Comparison of ENCODE assay signal across 1 cellular context in genomic region chr1:112718691-112719418, GRCh38.
TF ChIP-seq lines count a peak whose summit lies in the region.

No MANE protein-coding gene starts in this region.

TF ChIP-seq in HEK293, 187 proteins besides CTCF, POLR2A, EP300 and RAD21 (continued from another document and continues in another):
- TF ChIP-seq PATZ1 (tag by site-specific recombination; IDR thresholded peaks at IDR 0.05), result no peak
- no peak for TF ChIP-seq ZNF335 (tag by site-specific recombination; conservative IDR thresholded peaks at IDR 0.05)
- no peak for TF ChIP-seq HOXC10 (CRISPR knock-in tag; IDR thresholded peaks at IDR 0.05)
- TF ChIP-seq ZNF558 (tag by site-specific recombination; IDR thresholded peaks at IDR 0.05), result no peak
- TF ChIP-seq ZNF561 (tag by site-specific recombination; IDR thresholded peaks at IDR 0.05; ENCODE audit: borderline replicate concordance), result peak; percentile 43; the same call in 1 of the 2 replicates
- TF ChIP-seq PRDM10 (tag by site-specific recombination; IDR thresholded peaks at IDR 0.05), result peak; percentile 66
- no peak for TF ChIP-seq ZSCAN4 (tag by site-specific recombination; IDR thresholded peaks at IDR 0.05)
- TF ChIP-seq ZNF76 (tag by site-specific recombination; IDR thresholded peaks at IDR 0.05; ENCODE audit: borderline replicate concordance, low read depth), result no peak
- TF ChIP-seq ZNF2 (tag by site-specific recombination; IDR thresholded peaks at IDR 0.05), result peak; percentile 78
- TF ChIP-seq ZNF518A (tag by site-specific recombination; conservative IDR thresholded peaks at IDR 0.05; ENCODE audit: low read depth), result no peak
- no peak for TF ChIP-seq ATF2 (tag by site-specific recombination; IDR thresholded peaks at IDR 0.05; ENCODE audit: low read depth)
- no peak for TF ChIP-seq ZBTB44 (tag by site-specific recombination; IDR thresholded peaks at IDR 0.05)
- TF ChIP-seq ZNF596 (tag by site-specific recombination; IDR thresholded peaks at IDR 0.05), result no peak
- TF ChIP-seq ZNF148 (tag by site-specific recombination; IDR thresholded peaks at IDR 0.05; ENCODE audit: borderline replicate concordance), result no peak
- TF ChIP-seq GLIS2 (tag by site-specific recombination; IDR thresholded peaks at IDR 0.05), result peak; percentile 57
- TF ChIP-seq ZBTB1 (tag by site-specific recombination; IDR thresholded peaks at IDR 0.05), result no peak
- TF ChIP-seq SETDB1 (IDR thresholded peaks at IDR 0.05; ENCODE audit: insufficient read length, low read length), result no peak
- peak; percentile 47; the same call in 1 of the 2 replicates for TF ChIP-seq ZSCAN30 (tag by site-specific recombination; IDR thresholded peaks at IDR 0.05)
- TF ChIP-seq ZSCAN23 (tag by site-specific recombination; IDR thresholded peaks at IDR 0.05), result no peak
- TF ChIP-seq ZNF843 (tag by site-specific recombination; IDR thresholded peaks at IDR 0.05), result no peak
- TF ChIP-seq PBX3 (CRISPR knock-in tag; IDR thresholded peaks at IDR 0.05), result no peak
- TF ChIP-seq ZNF791 (tag by site-specific recombination; IDR thresholded peaks at IDR 0.05), result no peak
- no peak for TF ChIP-seq REPIN1 (tag by site-specific recombination; IDR thresholded peaks at IDR 0.05; ENCODE audit: low read depth)
- TF ChIP-seq ZBTB8A (tag by site-specific recombination; IDR thresholded peaks at IDR 0.05), result peak; percentile 85
- no peak for TF ChIP-seq ZNF138 (tag by site-specific recombination; IDR thresholded peaks at IDR 0.05; ENCODE audit: borderline replicate concordance)
- TF ChIP-seq ZNF184 (tag by site-specific recombination; IDR thresholded peaks at IDR 0.05), result no peak
- TF ChIP-seq ZNF677 (tag by site-specific recombination; IDR thresholded peaks at IDR 0.05), result no peak
- no peak for TF ChIP-seq ZNF658 (tag by site-specific recombination; IDR thresholded peaks at IDR 0.05)
- no peak for TF ChIP-seq ZNF629 (tag by site-specific recombination; IDR thresholded peaks at IDR 0.05)
- no peak for TF ChIP-seq ZNF132 (tag by site-specific recombination; IDR thresholded peaks at IDR 0.05; ENCODE audit: borderline replicate concordance)
- TF ChIP-seq ZFHX2 (tag by site-specific recombination; conservative IDR thresholded peaks at IDR 0.05), result peak; percentile 86
- TF ChIP-seq ZNF324 (tag by site-specific recombination; IDR thresholded peaks at IDR 0.05), result no peak
- TF ChIP-seq GLIS1 (tag by site-specific recombination; IDR thresholded peaks at IDR 0.05), result peak; percentile 99
- no peak for TF ChIP-seq MZF1 (tag by site-specific recombination; IDR thresholded peaks at IDR 0.05; ENCODE audit: borderline replicate concordance)
- TF ChIP-seq ZNF155 (tag by site-specific recombination; IDR thresholded peaks at IDR 0.05), result no peak
- no peak for TF ChIP-seq BCL6B (tag by site-specific recombination; IDR thresholded peaks at IDR 0.05)
- no peak for TF ChIP-seq ZNF776 (tag by site-specific recombination; IDR thresholded peaks at IDR 0.05; ENCODE audit: borderline replicate concordance)
- TF ChIP-seq HOXA7 (CRISPR knock-in tag; IDR thresholded peaks at IDR 0.05; ENCODE audit: borderline replicate concordance), result no peak
- TF ChIP-seq ZNF621 (tag by site-specific recombination; IDR thresholded peaks at IDR 0.05), result no peak
